ENCODE assay signal across 10 cellular contexts in the genomic region with DNA sequence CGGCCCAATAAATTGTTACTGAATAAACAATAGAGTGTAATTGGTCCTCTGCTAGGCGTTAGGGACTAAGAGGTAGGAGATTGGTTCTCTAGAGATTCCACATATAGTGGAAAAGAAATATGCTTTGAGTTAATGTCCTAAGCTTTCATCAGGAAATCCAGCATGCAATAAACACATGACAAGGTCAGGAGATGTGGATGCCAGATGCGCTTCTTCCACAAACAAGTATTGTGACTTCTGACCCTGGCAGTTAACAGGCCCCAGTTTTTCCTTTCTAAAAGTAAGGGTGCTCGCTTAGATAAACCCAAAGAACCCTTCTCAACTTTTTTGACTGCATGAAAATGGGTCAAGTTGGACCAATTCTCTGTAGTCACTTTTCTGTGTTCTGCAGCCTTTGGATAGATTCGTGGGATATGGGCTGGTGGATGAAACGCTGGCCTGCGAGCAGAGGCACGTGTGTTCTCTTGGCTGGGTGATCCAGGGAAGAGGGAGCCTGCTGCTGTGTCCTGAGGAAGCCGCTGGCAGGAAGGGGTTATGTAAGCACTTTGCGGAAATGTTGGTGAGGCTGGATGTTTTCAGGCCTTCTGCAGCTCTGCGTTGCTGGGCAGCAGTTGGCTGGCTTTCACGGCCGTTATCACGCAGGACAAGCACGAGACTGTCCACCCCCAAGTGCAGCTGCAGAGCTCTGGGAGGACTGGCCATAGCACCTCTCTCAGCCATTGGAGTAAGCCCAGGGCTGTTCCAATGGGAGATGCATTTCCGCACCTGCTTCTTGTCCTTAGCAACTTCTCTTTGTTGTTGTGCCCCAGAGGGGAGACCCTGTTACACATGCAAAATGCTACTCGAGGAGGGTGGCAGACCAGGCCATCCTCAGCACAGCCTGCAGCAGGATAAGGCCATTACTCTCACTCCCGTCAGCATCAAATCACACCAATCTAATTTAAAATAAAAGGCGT.
DNase-seq lines count a peak whose midpoint lies in the region; ATAC-seq, FAIRE-seq and TF ChIP-seq lines count a peak whose summit lies in the region.
"Had no signal": no experiment of that assay in that cellular context is flagged by ENCODE, and none has a peak within 500 bp of the region (broad histone marks: within the 10 kb centered on the region; RNA-seq: fewer than 3 reads in every experiment).

No MANE protein-coding gene starts in this region.

- DNase-seq in Right ventricle myocardium inferior (ENCODE audit: missing footprints) = peak; percentile 76
- no peak for DNase-seq in cardiac septum (ENCODE audit: low spot score)
- DNase-seq in head of caudate nucleus = peak; percentile 44 to 90 (median 74)
- no peak for DNase-seq in neuronal stem cell (ENCODE audit: low spot score)
- no peak for DNase-seq in esophagus muscularis mucosa (ENCODE audit: extremely low spot score)
- DNase-seq in NCI-H226 = no peak
- DNase-seq in stimulated activated effector memory CD8-positive, alpha-beta T cell treated with anti-CD3 and anti-CD28 coated beads, Interleukin-12 subunit alpha, Interleukin-12 subunit beta, amount 100 ng/mL, for 72 hours (ENCODE audit: low spot score in 2 of 2) = no peak
- no peak for DNase-seq in GM19239 (ENCODE audit: insufficient read length, low spot score)
- DNase-seq: NCI-H526 had no signal

- H3K9me3 ChIP-seq in neuronal stem cell (replicated peaks in 1 of 2; ENCODE audit: control insufficient read depth in 2 of 2, insufficient read depth in 1 of 2, low read depth in 1 of 2, low read length in 2 of 2) = peaks cover 4 to 6% of the 10 kb centered on the region in 2 donors
- no peaks in the 10 kb centered on the region for H3K9me3 ChIP-seq in esophagus muscularis mucosa

- peak overlapping the region; percentile 84 for H3K18ac ChIP-seq in neuronal stem cell (ENCODE audit: low read length)

- H3K27me3 ChIP-seq in neuronal stem cell (ENCODE audit: control insufficient read depth in 3 of 3, insufficient read depth in 3 of 3, low read depth in 1 of 3, low read length in 3 of 3) = no peaks in the 10 kb centered on the region
- H3K27me3 ChIP-seq in esophagus muscularis mucosa = peaks cover 0 to 4% (median 0%) of the 10 kb centered on the region in 4 donors

- FAIRE-seq in GM19239 (lab: Jason Lieb, UNC) = no peak
- FAIRE-seq: keratinocyte had no signal

- H3K27ac ChIP-seq in neuronal stem cell (replicated peaks; ENCODE audit: low read length) (no peak overlapping the region), esophagus muscularis mucosa (replicated peaks in 1 of 4) (peak overlapping the region in 1 of 4 donors; percentile 6)

- H3K79me1 ChIP-seq in neuronal stem cell (ENCODE audit: low read depth, low read length) = no peaks in the 10 kb centered on the region

- H2BK15ac ChIP-seq in neuronal stem cell (ENCODE audit: low read length) = peak overlapping the region; percentile 81

- H4K8ac ChIP-seq in neuronal stem cell (ENCODE audit: low read depth, low read length) = peak overlapping the region; percentile 33

- no peak overlapping the region for H3K14ac ChIP-seq in neuronal stem cell (ENCODE audit: low read length)

- WGBS in neuronal stem cell (ENCODE audit: extremely low coverage in 2 of 2, insufficient read length in 2 of 2, insufficient replicate concordance in 1 of 2), 2 donors = no CpG with 5 or more reads among the region's 19 CpGs
- WGBS in esophagus muscularis mucosa = 48% methylated on average over 15 of the region's 19 CpGs

- no peak overlapping the region for H4K91ac ChIP-seq in neuronal stem cell (ENCODE audit: low read depth, low read length, poor library complexity)

- no peak overlapping the region for H2BK12ac ChIP-seq in neuronal stem cell (ENCODE audit: low read length)

- no peak for TF ChIP-seq EP300 in esophagus muscularis mucosa (IDR thresholded peaks at IDR 0.05)

- H2AFZ ChIP-seq in neuronal stem cell (ENCODE audit: low read length) = peak overlapping the region; percentile 77

- no peak overlapping the region for H2AK5ac ChIP-seq in neuronal stem cell (ENCODE audit: low read depth, low read length)

- peak overlapping the region; percentile 33 for H2BK120ac ChIP-seq in neuronal stem cell (ENCODE audit: low read depth, low read length)

- no peaks in the 10 kb centered on the region for H3K36me3 ChIP-seq in neuronal stem cell (replicated peaks in 1 of 2; ENCODE audit: control insufficient read depth in 2 of 2, insufficient read depth in 2 of 2, low read length in 2 of 2)
- no peaks in the 10 kb centered on the region for H3K36me3 ChIP-seq in esophagus muscularis mucosa

- peak; percentile 92 for ATAC-seq in Right ventricle myocardium inferior
- ATAC-seq in stimulated activated effector memory CD8-positive, alpha-beta T cell treated with anti-CD3 and anti-CD28 coated beads, Interleukin-12 subunit alpha, Interleukin-12 subunit beta, amount 100 ng/mL, for 72 hours = no peak

- H3K4me1 ChIP-seq in neuronal stem cell (ENCODE audit: control insufficient read depth in 2 of 2, insufficient read depth in 1 of 2, low read depth in 1 of 2, low read length in 2 of 2) (peaks cover 5 to 19% of the 10 kb centered on the region in 2 donors), esophagus muscularis mucosa (peaks cover 0 to 12% (median 3%) of the 10 kb centered on the region in 4 donors)

- intact Hi-C loops in Right ventricle myocardium inferior (cut with DNase I) (no loop called here), cardiac septum (cut with DNase I) (no loop called here), head of caudate nucleus (cut with DNase I) (no loop called here), esophagus muscularis mucosa (cut with DNase I) (no loop called here)

- no peak for TF ChIP-seq CTCF in esophagus muscularis mucosa (IDR thresholded peaks at IDR 0.05)

- peaks cover 7% of the 10 kb centered on the region for H3K4me1 Mint-ChIP-seq in stimulated activated effector memory CD8-positive, alpha-beta T cell treated with anti-CD3 and anti-CD28 coated beads, Interleukin-12 subunit alpha, Interleukin-12 subunit beta, amount 100 ng/mL, for 72 hours

- H3K4me2 ChIP-seq in neuronal stem cell (ENCODE audit: insufficient read depth, low read length, poor library complexity, severe bottlenecking) = no peak overlapping the region

- no peaks in the 10 kb centered on the region for H3K36me3 Mint-ChIP-seq in stimulated activated effector memory CD8-positive, alpha-beta T cell treated with anti-CD3 and anti-CD28 coated beads, Interleukin-12 subunit alpha, Interleukin-12 subunit beta, amount 100 ng/mL, for 72 hours

- TF ChIP-seq POLR2A in esophagus muscularis mucosa (IDR thresholded peaks at IDR 0.05; ENCODE audit: low read depth) = no peak

- H3K4me3 Mint-ChIP-seq in stimulated activated effector memory CD8-positive, alpha-beta T cell treated with anti-CD3 and anti-CD28 coated beads, Interleukin-12 subunit alpha, Interleukin-12 subunit beta, amount 100 ng/mL, for 72 hours = no peak overlapping the region

- no peaks in the 10 kb centered on the region for H3K9me3 Mint-ChIP-seq in stimulated activated effector memory CD8-positive, alpha-beta T cell treated with anti-CD3 and anti-CD28 coated beads, Interleukin-12 subunit alpha, Interleukin-12 subunit beta, amount 100 ng/mL, for 72 hours

- H3K4me3 ChIP-seq in neuronal stem cell (ENCODE audit: low read length in 2 of 2) = no peak overlapping the region
- no peak overlapping the region for H3K4me3 ChIP-seq in esophagus muscularis mucosa

- no peak overlapping the region for H3K9ac ChIP-seq in neuronal stem cell (ENCODE audit: low read depth, low read length, poor library complexity)

- H3K4ac ChIP-seq in neuronal stem cell (ENCODE audit: low read length) = no peak overlapping the region

- no peak overlapping the region for H3K27ac Mint-ChIP-seq in stimulated activated effector memory CD8-positive, alpha-beta T cell treated with anti-CD3 and anti-CD28 coated beads, Interleukin-12 subunit alpha, Interleukin-12 subunit beta, amount 100 ng/mL, for 72 hours

- peak overlapping the region; percentile 48 for H3K23ac ChIP-seq in neuronal stem cell (ENCODE audit: low read depth, low read length, poor library complexity)

- H2BK5ac ChIP-seq in neuronal stem cell (ENCODE audit: low read length) = no peak overlapping the region

Comparison
In these comparisons a context has a peak if more than half of its experiments do, and no peak if none do; other contexts are left out.
1. DNase-seq: peak in Right ventricle myocardium inferior (single experiment) and head of caudate nucleus (42 of 42); none in cardiac septum (single experiment), neuronal stem cell (single experiment), esophagus muscularis mucosa (single experiment), NCI-H226 (single experiment), stimulated activated effector memory CD8-positive, alpha-beta T cell treated with anti-CD3 and anti-CD28 coated beads, Interleukin-12 subunit alpha, Interleukin-12 subunit beta, amount 100 ng/mL, for 72 hours (0 of 2) and GM19239 (single experiment).